In the genomic region with DNA sequence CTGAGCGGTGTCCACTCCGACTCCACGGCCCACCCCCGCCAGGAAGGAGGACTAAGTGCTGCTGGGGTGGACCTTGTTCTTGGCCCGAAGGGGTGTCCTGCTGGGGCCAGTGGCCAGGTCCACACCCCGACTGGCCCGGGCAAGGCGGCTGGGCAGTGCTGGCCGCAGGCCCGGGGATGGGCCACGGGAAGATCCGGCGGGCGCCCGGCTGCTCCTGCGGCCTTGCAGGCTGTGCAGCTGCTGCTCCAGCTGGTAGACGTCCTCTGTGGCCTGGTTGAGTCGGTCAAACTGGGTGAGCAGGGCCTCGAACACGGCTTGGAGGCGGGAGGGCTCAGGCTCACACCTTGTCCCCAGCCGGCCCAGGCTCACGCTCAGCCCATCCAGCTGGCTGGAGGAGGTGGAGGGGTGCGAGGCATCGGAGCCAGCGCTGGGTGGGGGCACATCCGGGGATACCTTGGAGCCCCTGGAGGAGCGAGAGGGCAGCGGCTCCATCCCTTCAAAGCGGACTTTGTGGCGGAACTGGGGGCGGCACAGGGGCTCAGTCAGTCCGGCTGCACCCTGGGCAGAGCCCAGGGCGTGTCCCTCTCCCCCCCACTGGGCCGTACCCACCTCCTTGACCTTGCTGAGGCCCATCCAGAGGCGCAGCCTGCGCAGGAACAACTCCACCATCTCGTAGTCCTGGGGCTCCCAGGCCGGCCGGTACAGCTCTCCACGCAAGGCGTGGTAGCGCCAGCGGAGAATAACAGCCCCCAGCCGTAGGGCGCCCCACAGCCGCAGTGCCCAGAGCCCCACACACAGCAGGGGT, we compare ENCODE assay signal across 1 cellular context.
A peak's percentile ranks its signal among the peaks of the same experiment; 100 is the strongest.
TF ChIP-seq lines count a peak whose summit lies in the region.

No MANE protein-coding gene starts in this region.

TF ChIP-seq in H1, 55 proteins besides CTCF, POLR2A, EP300 and RAD21:
- TF ChIP-seq POLR2AphosphoS5 (IDR thresholded peaks at IDR 0.05; ENCODE audit: low read depth, low read length) (peak; percentile 35; the same call in 1 of the 2 replicates), HDAC6 (IDR thresholded peaks at IDR 0.05; ENCODE audit: low read depth, low read length) (no peak)
